Comparison of ENCODE assay signal across 1 cellular context in the genomic region with DNA sequence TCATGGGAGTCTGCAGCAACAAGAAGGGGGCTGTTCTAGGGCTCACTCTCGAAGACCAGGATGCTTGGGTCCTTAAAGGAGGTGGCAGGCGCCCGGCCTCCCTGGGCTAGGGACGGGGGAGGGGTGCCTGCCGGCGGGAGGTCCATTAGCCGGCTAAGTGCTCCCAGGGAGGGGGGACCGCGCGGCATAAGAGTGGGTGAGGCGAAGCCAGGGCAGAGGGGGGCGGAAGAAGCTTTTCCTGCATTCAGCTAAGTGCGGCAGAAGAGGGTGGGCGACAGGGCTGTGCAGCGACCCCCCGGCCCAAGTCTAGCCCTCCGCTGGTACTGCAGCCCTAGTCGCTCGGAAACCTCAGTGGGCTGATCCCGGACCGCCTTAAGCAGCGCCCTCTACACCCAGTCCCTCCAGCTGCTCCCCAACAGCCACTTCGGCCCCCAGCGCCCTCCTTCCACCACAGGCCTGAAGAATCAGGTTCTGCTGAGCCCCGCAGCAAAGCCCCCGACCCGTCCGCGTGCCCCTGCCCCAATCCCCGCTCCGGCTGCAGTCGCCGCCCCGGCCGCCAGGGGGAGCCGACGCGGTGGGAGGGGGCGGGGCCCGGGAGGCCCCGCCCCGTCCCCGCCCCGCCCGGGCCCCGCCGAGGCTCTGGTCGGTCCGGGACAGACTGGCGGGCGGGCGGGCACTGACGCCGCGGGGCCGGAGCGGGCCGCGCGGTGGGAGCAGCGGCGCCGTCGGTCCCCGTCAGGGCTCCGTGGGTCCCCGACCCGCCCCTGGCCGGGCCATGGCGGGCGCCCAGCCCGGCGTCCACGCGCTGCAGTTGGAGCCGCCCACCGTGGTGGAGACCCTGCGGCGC.
A peak's percentile ranks its signal among the peaks of the same experiment; 100 is the strongest.
TF ChIP-seq lines count a peak whose summit lies in the region.

A gene (plus strand): TSS at position 656 of the 847 bp plus-strand sequence. CDS start 120 bp downstream, at position 776.

TF ChIP-seq in H1, 55 proteins besides CTCF, POLR2A, EP300 and RAD21 (continued from another document):
- TF ChIP-seq TBP (IDR thresholded peaks at IDR 0.05; ENCODE audit: low read depth, low read length) (0 out of 2 replicates have a peak, but pooled peaks have one; percentile 32), GABPA (IDR thresholded peaks at IDR 0.05; ENCODE audit: borderline replicate concordance, insufficient read depth, low read length) (no peak), PHF8 (conservative IDR thresholded peaks at IDR 0.05; ENCODE audit: low read depth, low read length) (peak; percentile 82), MAFK (IDR thresholded peaks at IDR 0.05; ENCODE audit: low read depth, low read length) (no peak), KDM5A (IDR thresholded peaks at IDR 0.05; ENCODE audit: low read length) (no peak), POLR2AphosphoS5 (IDR thresholded peaks at IDR 0.05; ENCODE audit: low read depth, low read length) (no peak), TAF1 (IDR thresholded peaks at IDR 0.05; ENCODE audit: low read depth, low read length) (peak; percentile 63), CHD1 (IDR thresholded peaks at IDR 0.05; ENCODE audit: low read depth, low read length) (no peak), SP2 (IDR thresholded peaks at IDR 0.05; ENCODE audit: low read length) (no peak), KDM1A (IDR thresholded peaks at IDR 0.05; ENCODE audit: borderline replicate concordance, low read length) (no peak), JUND (IDR thresholded peaks at IDR 0.05; ENCODE audit: low read length) (no peak), SAP30 (IDR thresholded peaks at IDR 0.05; ENCODE audit: insufficient read depth, insufficient replicate concordance, low read length) (no peak), CBX8 (IDR thresholded peaks at IDR 0.05; ENCODE audit: borderline replicate concordance, low read depth, low read length) (no peak), SP4 (IDR thresholded peaks at IDR 0.05; ENCODE audit: low read length) (peak; percentile 73; the same call in 1 of the 2 replicates), CHD2 (IDR thresholded peaks at IDR 0.05; ENCODE audit: low read length) (no peak), CTBP2 (IDR thresholded peaks at IDR 0.05; ENCODE audit: borderline replicate concordance, insufficient read depth, insufficient read length, low read length) (no peak), TEAD4 (IDR thresholded peaks at IDR 0.05; ENCODE audit: low read depth, low read length) (no peak), RXRA (IDR thresholded peaks at IDR 0.05; ENCODE audit: insufficient read depth, low read depth, low read length) (no peak), BCL11A (IDR thresholded peaks at IDR 0.05; ENCODE audit: low read depth in 2 of 2, low read length in 2 of 2) (no peak), YY1 (IDR thresholded peaks at IDR 0.05; ENCODE audit: low read depth, low read length) (no peak), BRCA1 (IDR thresholded peaks at IDR 0.05; ENCODE audit: low read depth, low read length) (no peak), SIN3A (conservative IDR thresholded peaks at IDR 0.05 in 1 of 2, IDR thresholded peaks at IDR 0.05 in 1 of 2; ENCODE audit: low read depth in 1 of 2, low read length in 2 of 2) (peak in 1 of 2 experiments; percentile 51; a peak in 2 of 4 replicates), POU5F1 (IDR thresholded peaks at IDR 0.05; ENCODE audit: low read depth, low read length) (no peak)
- TF ChIP-seq, protein P1, sequence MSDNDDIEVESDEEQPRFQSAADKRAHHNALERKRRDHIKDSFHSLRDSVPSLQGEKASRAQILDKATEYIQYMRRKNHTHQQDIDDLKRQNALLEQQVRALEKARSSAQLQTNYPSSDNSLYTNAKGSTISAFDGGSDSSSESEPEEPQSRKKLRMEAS (IDR thresholded peaks at IDR 0.05): peak; percentile 68
TF ChIP-seq in H1: peak in this region for 7.
